ENCODE assay signal across 8 cellular contexts in the genomic region with DNA sequence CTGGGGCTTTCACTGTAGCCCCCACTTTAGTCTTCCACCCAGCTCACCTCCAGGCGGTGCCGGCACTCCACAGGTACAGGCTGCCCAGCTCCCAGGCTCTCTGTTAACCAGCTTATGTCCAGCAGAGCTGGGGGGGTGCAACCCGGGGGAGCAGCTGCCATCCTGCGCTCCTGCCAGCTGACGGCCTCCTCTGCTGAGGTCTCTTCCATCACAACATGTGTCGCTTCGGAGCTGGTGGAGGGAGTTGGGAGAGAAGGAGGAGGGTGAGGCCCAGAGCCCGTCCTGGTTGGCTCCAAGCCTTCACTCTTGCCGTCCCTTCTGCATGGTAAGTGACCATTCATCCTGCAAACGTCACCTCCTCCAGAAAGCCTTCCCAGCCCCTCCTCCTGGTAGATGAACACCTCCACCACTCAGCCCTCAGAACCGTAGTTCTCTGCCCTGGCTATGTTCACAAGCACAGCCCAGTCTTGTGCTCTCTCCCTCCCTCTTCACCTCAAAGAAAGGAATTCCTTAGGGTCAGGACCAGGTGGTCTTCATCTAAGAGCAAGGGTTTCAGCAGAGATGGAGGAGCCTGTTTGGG. TPM values are rescaled to one million over a fixed set of nuclear protein-coding genes. Genes with fewer than 3 reads are reported as not detected.
DNase-seq lines count a peak whose midpoint lies in the region; ATAC-seq and TF ChIP-seq lines count a peak whose summit lies in the region.

No MANE protein-coding gene starts in this region.

- no peak for ATAC-seq in GM18868 (IDR thresholded peaks at IDR 0.05; ENCODE audit: unreplicated experiment)
- no peak for ATAC-seq in body of pancreas

- no peaks in the 10 kb centered on the region for H3K9me3 Mint-ChIP-seq in CD8-positive, alpha-beta memory T cell
- no peaks in the 10 kb centered on the region for H3K9me3 Mint-ChIP-seq in neural progenitor cell

- H3K4me1 Mint-ChIP-seq in CD8-positive, alpha-beta memory T cell: peaks cover 16 to 46% (median 24%) of the 10 kb centered on the region in 3 donors
- H3K4me1 Mint-ChIP-seq in neural progenitor cell: peaks cover 7% of the 10 kb centered on the region

- peaks cover 19% of the 10 kb centered on the region for H3K4me1 ChIP-seq in CD8-positive, alpha-beta memory T cell (ENCODE audit: insufficient read depth, low read length)
- H3K4me1 ChIP-seq in effector memory CD4-positive, alpha-beta T cell (ENCODE audit: control insufficient read depth, insufficient read depth, low read length, poor library complexity, severe bottlenecking): peaks cover 9% of the 10 kb centered on the region
- H3K4me1 ChIP-seq in neural progenitor cell: no peaks in the 10 kb centered on the region
- H3K4me1 ChIP-seq in body of pancreas: peaks cover 32% of the 10 kb centered on the region

- H3K9ac ChIP-seq in neural progenitor cell: no peak overlapping the region

- 74 to 80% methylated on average over 11 of the region's 11 CpGs for WGBS in body of pancreas, 2 donors

- CTCF ChIA-PET in CD8-positive, alpha-beta memory T cell (lab: Charles Lee): interaction anchor here (0.9 to 1.8 kb wide), 6 partner anchors 12 to 61 kb away, joined by 3 to 7 read pairs (median 4); a partner anchor contains a TSS

- no peaks in the 10 kb centered on the region for H3K27me3 ChIP-seq in CD8-positive, alpha-beta memory T cell (ENCODE audit: insufficient read depth, low read length, poor library complexity, severe bottlenecking)
- H3K27me3 ChIP-seq in effector memory CD4-positive, alpha-beta T cell (replicated peaks; ENCODE audit: control insufficient read depth, insufficient read depth, low read length, poor library complexity, severe bottlenecking): no peaks in the 10 kb centered on the region
- H3K27me3 ChIP-seq in neural progenitor cell (peaks cover 18% of the 10 kb centered on the region), body of pancreas (no peaks in the 10 kb centered on the region)

- DNase-seq in CD8-positive, alpha-beta memory T cell: peak in 1 of 5 donors; percentile 50
- DNase-seq in NCI-H524 treated with DMSO at 0.1 percent for 48 hours (lab: John Stamatoyannopoulos, UW) (peak; percentile 21), neural progenitor cell (ENCODE audit: low spot score) (no peak), body of pancreas (no peak), DMS 273 treated with DMSO at 0.1 percent for 48 hours (lab: John Stamatoyannopoulos, UW) (no peak), SIG-M5 (lab: John Stamatoyannopoulos, UW) (no peak)
- no peak for DNase-seq in effector memory CD4-positive, alpha-beta T cell

- H3K27ac Mint-ChIP-seq in CD8-positive, alpha-beta memory T cell: peak overlapping the region; percentile 72 to 98 (median 94)
- no peak overlapping the region for H3K27ac Mint-ChIP-seq in neural progenitor cell

- H3K9me3 ChIP-seq in CD8-positive, alpha-beta memory T cell (ENCODE audit: low read length): no peaks in the 10 kb centered on the region
- H3K9me3 ChIP-seq in effector memory CD4-positive, alpha-beta T cell (ENCODE audit: control insufficient read depth, low read length): no peaks in the 10 kb centered on the region
- H3K9me3 ChIP-seq in neural progenitor cell (ENCODE audit: low read depth) (no peaks in the 10 kb centered on the region), body of pancreas (no peaks in the 10 kb centered on the region)

- peaks cover 7% of the 10 kb centered on the region for H3K79me2 ChIP-seq in neural progenitor cell (ENCODE audit: low read depth)

- no peak overlapping the region for H2AFZ ChIP-seq in neural progenitor cell (replicated peaks)

- no peak for TF ChIP-seq CTCF in neural progenitor cell (IDR thresholded peaks at IDR 0.05)
- TF ChIP-seq CTCF in body of pancreas (IDR thresholded peaks at IDR 0.05): no peak

- TF ChIP-seq POLR2A in body of pancreas (IDR thresholded peaks at IDR 0.05): no peak

- H3K36me3 ChIP-seq in CD8-positive, alpha-beta memory T cell (ENCODE audit: insufficient read depth, low read length): peaks cover 40% of the 10 kb centered on the region
- peaks cover 48% of the 10 kb centered on the region for H3K36me3 ChIP-seq in effector memory CD4-positive, alpha-beta T cell (ENCODE audit: control insufficient read depth, insufficient read depth, low read length)
- H3K36me3 ChIP-seq in neural progenitor cell (no peaks in the 10 kb centered on the region), body of pancreas (replicated peaks in 1 of 2; ENCODE audit: insufficient read depth in 1 of 2, low read depth in 2 of 2) (peaks cover 0 to 19% of the 10 kb centered on the region in 2 donors)

- intact Hi-C loops in body of pancreas (cut with DNase I): no loop called here

- peak overlapping the region; percentile 90 to 95 (median 91) for H3K4me3 Mint-ChIP-seq in CD8-positive, alpha-beta memory T cell
- peak overlapping the region; percentile 92 for H3K4me3 Mint-ChIP-seq in neural progenitor cell

- peak overlapping the region; percentile 72 for H3K4me3 ChIP-seq in CD8-positive, alpha-beta memory T cell (ENCODE audit: low read length)
- peak overlapping the region; percentile 68 for H3K4me3 ChIP-seq in effector memory CD4-positive, alpha-beta T cell (ENCODE audit: insufficient read depth, low read depth, low read length, poor library complexity, severe bottlenecking)
- H3K4me3 ChIP-seq in neural progenitor cell (no peak overlapping the region), body of pancreas (no peak overlapping the region)

- H3K4me2 ChIP-seq in neural progenitor cell: peak overlapping the region; percentile 93

- H3K27me3 Mint-ChIP-seq in CD8-positive, alpha-beta memory T cell: peaks cover 0 to 1% of the 10 kb centered on the region in 2 donors
- H3K27me3 Mint-ChIP-seq in neural progenitor cell (ENCODE audit: insufficient read depth, low read depth): peaks cover 2% of the 10 kb centered on the region

- H3K36me3 Mint-ChIP-seq in CD8-positive, alpha-beta memory T cell: peaks cover 5 to 57% (median 11%) of the 10 kb centered on the region in 3 donors
- H3K36me3 Mint-ChIP-seq in neural progenitor cell: peaks cover 7% of the 10 kb centered on the region

- no peaks in the 10 kb centered on the region for H4K20me1 ChIP-seq in neural progenitor cell (ENCODE audit: low read depth)

- POLR2A ChIA-PET in CD8-positive, alpha-beta memory T cell (lab: Charles Lee): interaction anchor here (0.5 to 2.0 kb wide), 6 partner anchors 8 to 409 kb away, joined by 4 to 7 read pairs (median 6); a partner anchor contains a TSS

- H3F3A ChIP-seq in neural progenitor cell (ENCODE audit: low read depth): peaks cover 7% of the 10 kb centered on the region

- peak overlapping the region; percentile 45 for H3K27ac ChIP-seq in CD8-positive, alpha-beta memory T cell (ENCODE audit: low read depth, low read length)
- peak overlapping the region; percentile 48 for H3K27ac ChIP-seq in effector memory CD4-positive, alpha-beta T cell (ENCODE audit: insufficient read depth, low read length, poor library complexity, severe bottlenecking)
- no peak overlapping the region for H3K27ac ChIP-seq in neural progenitor cell
- peak overlapping the region in 2 of 4 donors; percentile 71 to 93 for H3K27ac ChIP-seq in body of pancreas

RNA-seq across cellular contexts. Expression of a gene that starts 1.6 kb away (rescaled TPM):
- total RNA-seq in CD8-positive, alpha-beta memory T cell: 10 to 100 TPM; 42.3 to 42.4 TPM
- 22.0 TPM for polyA plus RNA-seq in CD8-positive, alpha-beta memory T cell
- total RNA-seq in neural progenitor cell (ENCODE audit: low replicate concordance) (5.9 and 16.4 TPM in 2 replicates), body of pancreas (10 to 100 TPM; 49.8 to 53.7 TPM)

RNA-seq across cellular contexts. Expression of a gene that starts 15.4 kb away (rescaled TPM):
- total RNA-seq in CD8-positive, alpha-beta memory T cell: under 1 TPM; 0.38 to 0.44 TPM
- polyA plus RNA-seq in CD8-positive, alpha-beta memory T cell: not detected
- 11.2 and 11.3 TPM in 2 replicates for total RNA-seq in neural progenitor cell (ENCODE audit: low replicate concordance)
- 1 to 10 TPM in 1 of 2 donors, not detected in 1; 1.6 TPM for total RNA-seq in body of pancreas

RNA-seq across cellular contexts. Expression of a gene that starts 23.4 kb away (rescaled TPM):
- total RNA-seq in CD8-positive, alpha-beta memory T cell: 1 to 10 TPM; 8.4 to 8.9 TPM
- polyA plus RNA-seq in CD8-positive, alpha-beta memory T cell: 1.6 TPM
- 4.5 and 16.7 TPM in 2 replicates for total RNA-seq in neural progenitor cell (ENCODE audit: low replicate concordance)
- 10 to 100 TPM; 39.2 to 51.9 TPM for total RNA-seq in body of pancreas

RNA-seq across cellular contexts. Expression of a gene that starts 36.3 kb away (rescaled TPM):
- total RNA-seq in CD8-positive, alpha-beta memory T cell: 100 to 1,000 TPM; 144 to 154 TPM
- polyA plus RNA-seq in CD8-positive, alpha-beta memory T cell: 184 TPM
- total RNA-seq in neural progenitor cell (ENCODE audit: low replicate concordance) (31.4 and 59.5 TPM in 2 replicates), body of pancreas (10 to 100 TPM; 62.0 to 96.6 TPM)

RNA-seq across cellular contexts. Expression of a gene that starts 42.6 kb away (rescaled TPM):
- total RNA-seq in CD8-positive, alpha-beta memory T cell: 100 to 1,000 TPM; 279 to 291 TPM
- polyA plus RNA-seq in CD8-positive, alpha-beta memory T cell: 74.1 TPM
- total RNA-seq in neural progenitor cell (ENCODE audit: low replicate concordance): 126 and 232 TPM in 2 replicates
- total RNA-seq in body of pancreas: 10 to 100 TPM; 32.7 to 64.6 TPM

Comparison
In these comparisons a context has a peak if more than half of its experiments do, and no peak if none do; other contexts are left out.
1. H3K4me3 ChIP-seq: peak in CD8-positive, alpha-beta memory T cell (single experiment) and effector memory CD4-positive, alpha-beta T cell (single experiment); none in neural progenitor cell (single experiment) and body of pancreas (0 of 2).